Comparison of ENCODE assay signal across 16 cellular contexts in the genomic region with DNA sequence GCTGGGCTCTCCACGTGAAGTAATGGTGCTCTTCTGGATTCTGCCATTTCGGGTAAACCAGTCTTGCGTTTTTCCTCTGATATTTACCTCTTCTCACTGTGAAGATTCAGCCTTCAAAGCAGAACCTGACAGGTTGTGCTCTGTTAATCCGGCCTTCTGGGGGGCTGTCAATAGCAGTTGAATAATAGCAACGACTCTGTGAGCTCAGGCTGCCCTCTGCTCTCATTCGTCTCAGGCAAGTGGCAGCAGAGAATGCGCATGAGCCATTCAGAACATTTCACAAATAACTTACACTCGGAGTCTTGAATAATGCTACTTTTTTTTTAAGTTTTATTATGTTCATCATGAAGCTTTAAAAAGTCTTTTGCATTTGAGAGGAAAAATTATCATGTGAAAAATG.
DNase-seq lines count a peak whose midpoint lies in the region; ATAC-seq, FAIRE-seq and TF ChIP-seq lines count a peak whose summit lies in the region.
"Had no signal": no experiment of that assay in that cellular context is flagged by ENCODE, and none has a peak within 500 bp of the region (broad histone marks: within the 10 kb centered on the region; RNA-seq: fewer than 3 reads in every experiment).

No MANE protein-coding gene starts in this region.

- H3K27ac ChIP-seq in astrocyte (ENCODE audit: low read depth, low read length) (no peak overlapping the region), smooth muscle cell (ENCODE audit: low read depth) (no peak overlapping the region)
- no peak overlapping the region for H3K27ac ChIP-seq in effector memory CD4-positive, alpha-beta T cell (ENCODE audit: insufficient read depth, low read length, poor library complexity, severe bottlenecking)

- H3K27ac Mint-ChIP-seq in astrocyte (ENCODE audit: unreplicated experiment), result no peak overlapping the region
- H3K27ac Mint-ChIP-seq: B cell; CD4-positive, alpha-beta T cell; IgD-negative memory B cell had no signal

- no peak overlapping the region for H3K4me2 ChIP-seq in astrocyte (ENCODE audit: low read length)
- H3K4me2 ChIP-seq in smooth muscle cell, result no peak overlapping the region

- 36% methylated on average over 8 of the region's 8 CpGs for WGBS in smooth muscle cell (ENCODE audit: low lambda C conversion rate)

- ATAC-seq in GM21717 (IDR thresholded peaks at IDR 0.05; ENCODE audit: unreplicated experiment), result no peak

- no peak overlapping the region for H3K4me3 Mint-ChIP-seq in astrocyte (ENCODE audit: unreplicated experiment)
- H3K4me3 Mint-ChIP-seq: B cell; CD4-positive, alpha-beta T cell; IgD-negative memory B cell had no signal

- no peak for FAIRE-seq in astrocyte (lab: Jason Lieb, UNC)
- FAIRE-seq: A204.1, GM12892 had no signal

- H3K36me3 ChIP-seq in astrocyte (ENCODE audit: insufficient read depth, low read length) (no peaks in the 10 kb centered on the region), smooth muscle cell (ENCODE audit: low read depth) (no peaks in the 10 kb centered on the region)
- H3K36me3 ChIP-seq in effector memory CD4-positive, alpha-beta T cell (ENCODE audit: control insufficient read depth, insufficient read depth, low read length), result no peaks in the 10 kb centered on the region

- no peaks in the 10 kb centered on the region for H3K79me2 ChIP-seq in astrocyte (ENCODE audit: insufficient read depth, low read length)
- no peaks in the 10 kb centered on the region for H3K79me2 ChIP-seq in smooth muscle cell (ENCODE audit: low read depth)

- H3K9ac ChIP-seq in astrocyte (ENCODE audit: low read length) (no peak overlapping the region), smooth muscle cell (ENCODE audit: low read depth) (no peak overlapping the region)

- H3K9me3 ChIP-seq in astrocyte (ENCODE audit: insufficient read depth, low read depth, low read length) (no peaks in the 10 kb centered on the region), smooth muscle cell (replicated peaks; ENCODE audit: low read depth) (no peaks in the 10 kb centered on the region)
- no peaks in the 10 kb centered on the region for H3K9me3 ChIP-seq in effector memory CD4-positive, alpha-beta T cell (ENCODE audit: control insufficient read depth, low read length)

- H3F3A ChIP-seq in smooth muscle cell (ENCODE audit: low read depth), result no peaks in the 10 kb centered on the region

- no peaks in the 10 kb centered on the region for H3K4me1 Mint-ChIP-seq in astrocyte (ENCODE audit: low read depth, unreplicated experiment)
- H3K4me1 Mint-ChIP-seq: B cell, IgD-negative memory B cell had no signal

- no peaks in the 10 kb centered on the region for H4K20me1 ChIP-seq in astrocyte (ENCODE audit: insufficient read depth, low read length)
- no peaks in the 10 kb centered on the region for H4K20me1 ChIP-seq in smooth muscle cell (ENCODE audit: low read depth)

- no peak overlapping the region for H3K4me3 ChIP-seq in astrocyte (ENCODE audit: insufficient read depth, low read depth, low read length)
- H3K4me3 ChIP-seq in smooth muscle cell, result no peak overlapping the region
- no peak overlapping the region for H3K4me3 ChIP-seq in effector memory CD4-positive, alpha-beta T cell (ENCODE audit: insufficient read depth, low read depth, low read length, poor library complexity, severe bottlenecking)

- H2AFZ ChIP-seq in astrocyte (ENCODE audit: low read depth, low read length) (peak overlapping the region; percentile 47), smooth muscle cell (ENCODE audit: low read depth) (peak overlapping the region; percentile 16)

- TF ChIP-seq CTCF in astrocyte (IDR thresholded peaks at IDR 0.05; ENCODE audit: insufficient read depth, low read depth, low read length) (no peak), smooth muscle cell (IDR thresholded peaks at IDR 0.05; ENCODE audit: borderline replicate concordance, insufficient read depth, poor library complexity, severe bottlenecking) (no peak)

- H3K4me1 ChIP-seq in astrocyte (ENCODE audit: insufficient read depth, low read length) (no peaks in the 10 kb centered on the region), smooth muscle cell (ENCODE audit: low read depth) (no peaks in the 10 kb centered on the region)
- no peaks in the 10 kb centered on the region for H3K4me1 ChIP-seq in effector memory CD4-positive, alpha-beta T cell (ENCODE audit: control insufficient read depth, insufficient read depth, low read length, poor library complexity, severe bottlenecking)

- no peaks in the 10 kb centered on the region for H3K9me3 Mint-ChIP-seq in astrocyte (ENCODE audit: unreplicated experiment)

- H3K27me3 Mint-ChIP-seq in astrocyte (ENCODE audit: low read depth, unreplicated experiment), result peaks cover 9% of the 10 kb centered on the region
- H3K27me3 Mint-ChIP-seq: B cell; CD4-positive, alpha-beta T cell; IgD-negative memory B cell had no signal

- H3K27me3 ChIP-seq in astrocyte (ENCODE audit: insufficient read depth, low read length), result no peaks in the 10 kb centered on the region
- peaks cover 18% of the 10 kb centered on the region for H3K27me3 ChIP-seq in smooth muscle cell (ENCODE audit: low read depth)
- no peaks in the 10 kb centered on the region for H3K27me3 ChIP-seq in effector memory CD4-positive, alpha-beta T cell (replicated peaks; ENCODE audit: control insufficient read depth, insufficient read depth, low read length, poor library complexity, severe bottlenecking)

- DNase-seq in NCI-H69 (lab: John Stamatoyannopoulos, UW), result peak; percentile 1
- DNase-seq in astrocyte (ENCODE audit: low read depth), result no peak
- DNase-seq in left kidney (ENCODE audit: low read depth, low spot score), result peak; percentile 57
- DNase-seq in smooth muscle cell (lab: John Stamatoyannopoulos, UW; ENCODE audit: unreplicated experiment), result no peak
- no peak for DNase-seq in effector memory CD4-positive, alpha-beta T cell
- DNase-seq in stimulated activated CD4-positive, alpha-beta T cell treated with anti-CD3 and anti-CD28 coated beads, Interleukin-1b, Interleukin-23, amount 100 ng/mL, for 48 hours, result no peak
- DNase-seq: C1 segment of cervical spinal cord; CD4-positive, alpha-beta T cell; DND-41; GDM1; H7 had no signal

- no peaks in the 10 kb centered on the region for H3K36me3 Mint-ChIP-seq in astrocyte (ENCODE audit: low read depth, unreplicated experiment)
- H3K36me3 Mint-ChIP-seq: IgD-negative memory B cell had no signal

Comparison
In these comparisons a context has a peak if more than half of its experiments do, and no peak if none do; other contexts are left out.
1. DNase-seq: peak in NCI-H69 (single experiment) and left kidney (single experiment); none in astrocyte (single experiment), smooth muscle cell (single experiment), effector memory CD4-positive, alpha-beta T cell (0 of 3) and stimulated activated CD4-positive, alpha-beta T cell treated with anti-CD3 and anti-CD28 coated beads, Interleukin-1b, Interleukin-23, amount 100 ng/mL, for 48 hours (single experiment).